2 cellular contexts compared by ENCODE assay signal in the genomic region with DNA sequence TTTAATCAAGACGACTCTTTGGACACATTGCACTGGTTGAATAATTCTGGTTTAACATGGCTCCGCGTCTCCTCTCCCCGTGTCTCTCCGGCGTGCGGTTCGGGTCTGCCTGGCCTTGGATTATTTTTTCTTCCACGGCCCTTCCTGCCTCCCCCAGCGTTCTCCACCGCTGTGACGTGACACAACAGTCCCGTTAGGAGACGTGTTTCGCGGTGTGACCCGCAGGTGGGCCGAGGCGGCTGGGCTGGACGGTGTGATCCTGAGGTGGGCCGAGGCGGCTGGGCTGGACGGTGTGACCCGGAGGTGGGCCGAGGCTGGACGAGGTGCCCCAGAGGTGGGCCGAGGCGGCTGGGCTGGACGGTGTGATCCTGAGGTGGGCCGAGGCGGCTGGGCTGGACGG. TPM values are rescaled to one million over a fixed set of nuclear protein-coding genes. Genes with fewer than 3 reads are reported as not detected.
"Had no signal": no experiment of that assay in that cellular context is flagged by ENCODE, and none has a peak within 500 bp of the region (broad histone marks: within the 10 kb centered on the region; RNA-seq: fewer than 3 reads in every experiment).

No MANE protein-coding gene starts in this region.

RNA-seq across cellular contexts. Expression of a gene that starts 12.0 kb away (rescaled TPM):
- total RNA-seq: G401, GM12878 had no signal
